Comparison of ENCODE assay signal across 28 cellular contexts in genomic region chr20:52540489-52540888, GRCh38.
"Had no signal": no experiment of that assay in that cellular context is flagged by ENCODE, and none has a peak within 500 bp of the region (broad histone marks: within the 10 kb centered on the region; RNA-seq: fewer than 3 reads in every experiment).

No MANE protein-coding gene starts in this region.

- ATAC-seq: activated T-cell treated with anti-CD3 and anti-CD28 coated beads, Interleukin-2, amount 50 U/mL, for 4 hours; activated T-helper 17 cell treated with anti-CD3 and anti-CD28 coated beads, Interleukin-2, amount 50 U/mL, for 72 hours; natural killer cell; right lobe of liver; stimulated activated memory B cell treated with anti-CD40 and anti-IgM and Interleukin-4, amounts not matched to agents 10 μg/mL and 1 μg/mL and 100 μg/mL, for 72 hours; stimulated activated naive CD8-positive, alpha-beta T cell treated with anti-CD3 and anti-CD28 coated beads, Interleukin-15, amount 100 ng/mL, for 72 hours; WTC11 had no signal

- H3K27me3 ChIP-seq: neural progenitor cell, right lobe of liver, upper lobe of left lung had no signal

- H3K36me3 ChIP-seq: neural progenitor cell, right lobe of liver, upper lobe of left lung had no signal

- H3K4me3 Mint-ChIP-seq: activated CD4-positive, alpha-beta memory T cell treated with anti-CD3 and anti-CD28 coated beads, Interleukin-2, amount 10 ng/mL, durations not matched to agents 7 days and 5 days; activated CD4-positive, alpha-beta T cell treated with anti-CD3 and anti-CD28 coated beads, Interleukin-2, amount 10 ng/mL, durations not matched to agents 7 days and 5 days; activated T-cell treated with anti-CD3 and anti-CD28 coated beads, Interleukin-2, amount 50 U/mL, for 4 hours; activated T-helper 17 cell treated with anti-CD3 and anti-CD28 coated beads, Interleukin-2, amount 50 U/mL, for 72 hours; mesothelial cell of epicardium; natural killer cell; neural progenitor cell; stimulated activated memory B cell treated with anti-CD40 and anti-IgM and Interleukin-4, amounts not matched to agents 10 μg/mL and 1 μg/mL and 100 μg/mL, for 72 hours; stimulated activated naive CD8-positive, alpha-beta T cell treated with anti-CD3 and anti-CD28 coated beads, Interleukin-15, amount 100 ng/mL, for 72 hours; WTC11 had no signal

- H3K4me1 Mint-ChIP-seq: activated CD4-positive, alpha-beta memory T cell treated with anti-CD3 and anti-CD28 coated beads, Interleukin-2, amount 10 ng/mL, durations not matched to agents 7 days and 5 days; activated CD4-positive, alpha-beta T cell treated with anti-CD3 and anti-CD28 coated beads, Interleukin-2, amount 10 ng/mL, durations not matched to agents 7 days and 5 days; activated T-helper 17 cell treated with anti-CD3 and anti-CD28 coated beads, Interleukin-2, amount 50 U/mL, for 72 hours; mesothelial cell of epicardium; natural killer cell; neural progenitor cell; stimulated activated memory B cell treated with anti-CD40 and anti-IgM and Interleukin-4, amounts not matched to agents 10 μg/mL and 1 μg/mL and 100 μg/mL, for 72 hours; stimulated activated naive CD8-positive, alpha-beta T cell treated with anti-CD3 and anti-CD28 coated beads, Interleukin-15, amount 100 ng/mL, for 72 hours; WTC11 had no signal

- H3K36me3 Mint-ChIP-seq: mesothelial cell of epicardium; natural killer cell; neural progenitor cell; stimulated activated memory B cell treated with anti-CD40 and anti-IgM and Interleukin-4, amounts not matched to agents 10 μg/mL and 1 μg/mL and 100 μg/mL, for 72 hours had no signal

- H3K4me1 ChIP-seq: neural progenitor cell, right lobe of liver, upper lobe of left lung had no signal

- H2AFZ ChIP-seq: neural progenitor cell had no signal

- H3K27ac ChIP-seq: epithelial cell of prostate, neural progenitor cell, right lobe of liver, skin epidermis, upper lobe of left lung had no signal

- DNase-seq: activated CD4-positive, alpha-beta memory T cell treated with anti-CD3 and anti-CD28 coated beads, Interleukin-2, amount 10 ng/mL, durations not matched to agents 7 days and 5 days; activated CD4-positive, alpha-beta T cell treated with anti-CD3 and anti-CD28 coated beads for 1 hour; activated CD4-positive, alpha-beta T cell treated with anti-CD3 and anti-CD28 coated beads, Interleukin-2, amount 10 ng/mL, durations not matched to agents 7 days and 5 days; activated gamma-delta T cell treated with Interleukin-2 at 50 U/mL for 16 hours; activated naive CD4-positive, alpha-beta T cell treated with anti-CD3 and anti-CD28 coated beads, Interleukin-2, amount 50 U/mL, for 16 hours; activated T-cell treated with anti-CD3 and anti-CD28 coated beads, Interleukin-2, amount 50 U/mL, for 4 hours; amygdala; central memory CD4-positive, alpha-beta T cell; dermis blood vessel endothelial cell; effector CD4-positive, alpha-beta T cell; mammary epithelial cell; natural killer cell; right lobe of liver; stimulated activated CD4-positive, alpha-beta T cell treated with anti-CD3 and anti-CD28 coated beads, Interleukin-4, amount 100 ng/mL, for 24 hours; stimulated activated naive CD8-positive, alpha-beta T cell treated with anti-CD3 and anti-CD28 coated beads, Interleukin-15, amount 100 ng/mL, for 72 hours; substantia nigra; T-helper 2 cell; upper lobe of left lung had no signal

- H3K9me3 ChIP-seq: right lobe of liver, upper lobe of left lung had no signal

- H3K27ac Mint-ChIP-seq: activated CD4-positive, alpha-beta memory T cell treated with anti-CD3 and anti-CD28 coated beads, Interleukin-2, amount 10 ng/mL, durations not matched to agents 7 days and 5 days; activated CD4-positive, alpha-beta T cell treated with anti-CD3 and anti-CD28 coated beads, Interleukin-2, amount 10 ng/mL, durations not matched to agents 7 days and 5 days; activated T-helper 17 cell treated with anti-CD3 and anti-CD28 coated beads, Interleukin-2, amount 50 U/mL, for 72 hours; mesothelial cell of epicardium; natural killer cell; neural progenitor cell; stimulated activated memory B cell treated with anti-CD40 and anti-IgM and Interleukin-4, amounts not matched to agents 10 μg/mL and 1 μg/mL and 100 μg/mL, for 72 hours; stimulated activated naive CD8-positive, alpha-beta T cell treated with anti-CD3 and anti-CD28 coated beads, Interleukin-15, amount 100 ng/mL, for 72 hours; WTC11 had no signal

- H3K4me2 ChIP-seq: neural progenitor cell had no signal

- H3K4me3 ChIP-seq: neural progenitor cell, right lobe of liver, skin epidermis, upper lobe of left lung had no signal

- FAIRE-seq: endometrium, frontal cortex, islet of Langerhans had no signal

- H3K27me3 Mint-ChIP-seq: activated CD4-positive, alpha-beta memory T cell treated with anti-CD3 and anti-CD28 coated beads, Interleukin-2, amount 10 ng/mL, durations not matched to agents 7 days and 5 days; activated CD4-positive, alpha-beta T cell treated with anti-CD3 and anti-CD28 coated beads, Interleukin-2, amount 10 ng/mL, durations not matched to agents 7 days and 5 days had no signal

- H3K9ac ChIP-seq: neural progenitor cell had no signal
